ENCODE assay signal across 1 cellular context in the genomic region with DNA sequence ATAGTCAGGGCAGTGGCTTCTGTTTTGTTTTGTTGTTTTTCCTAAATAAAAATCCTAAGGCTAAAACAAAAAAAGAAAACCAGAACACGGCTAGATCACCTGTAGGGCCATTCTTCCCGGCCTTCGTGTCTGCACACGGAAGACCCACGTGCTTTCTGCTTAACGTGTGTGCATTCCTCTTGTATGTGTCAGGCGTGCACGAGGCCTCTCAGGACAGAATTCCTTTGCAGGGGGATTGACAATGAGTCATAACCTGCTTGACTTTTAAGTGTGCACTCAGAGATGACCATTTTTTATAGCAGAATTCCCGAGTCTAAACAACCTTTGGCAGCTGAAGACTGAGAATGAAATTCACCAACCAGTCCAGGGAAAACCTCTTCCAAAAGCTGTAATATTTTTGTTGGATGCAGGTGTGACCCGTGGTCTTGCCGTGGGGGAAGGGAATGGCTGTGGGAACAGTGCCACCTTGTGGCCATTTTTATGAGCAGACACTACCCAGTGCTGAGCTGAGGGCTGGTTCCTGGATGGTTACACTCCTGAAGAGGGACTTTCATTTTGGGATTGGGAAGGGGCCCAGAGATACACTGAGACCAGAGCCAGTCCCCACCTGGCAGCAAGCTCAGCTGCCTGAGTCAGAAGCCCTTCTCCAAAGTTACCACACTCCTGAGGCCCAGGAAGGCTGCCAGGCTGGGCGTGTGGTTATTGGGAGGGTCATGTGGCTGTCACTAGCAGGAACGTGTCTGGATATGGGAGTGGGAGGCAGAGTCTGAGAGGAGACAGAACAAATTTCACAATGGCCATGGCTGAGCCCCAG.
A peak's percentile ranks its signal among the peaks of the same experiment; 100 is the strongest.
TF ChIP-seq lines count a peak whose summit lies in the region.

No MANE protein-coding gene starts in this region.

TF ChIP-seq in K562, 482 proteins besides CTCF, POLR2A, EP300 and RAD21 (continued from another document and continues in another):
- TF ChIP-seq MAZ (CRISPR knock-in tag; conservative IDR thresholded peaks at IDR 0.05 in 1 of 2, IDR thresholded peaks at IDR 0.05 in 1 of 2) (0 out of 4 replicates have a peak, but pooled peaks have one; percentile 28 to 48), SMARCE1 (IDR thresholded peaks at IDR 0.05) (0 out of 2 replicates have a peak, but pooled peaks have one; percentile 32), JUND (IDR thresholded peaks at IDR 0.05; ENCODE audit: borderline replicate concordance, low read depth, low read length) (peak; percentile 68), JUND (tag; IDR thresholded peaks at IDR 0.05; ENCODE audit: borderline replicate concordance, low read depth, low read length) (peak; percentile 76; the same call in 1 of the 3 replicates), SOX6 (IDR thresholded peaks at IDR 0.05) (no peak), MYC (IDR thresholded peaks at IDR 0.05; ENCODE audit: low read depth, low read length) (peak; percentile 39; the same call in 1 of the 2 replicates), MYC (CRISPR knock-in tag; IDR thresholded peaks at IDR 0.05; ENCODE audit: borderline replicate concordance, low read depth) (no peak), KAT7 (CRISPR knock-in tag; IDR thresholded peaks at IDR 0.05; ENCODE audit: borderline replicate concordance) (no peak), CHD2 (IDR thresholded peaks at IDR 0.05; ENCODE audit: low read depth, low read length) (0 out of 2 replicates have a peak, but pooled peaks have one; percentile 38), DPF2 (IDR thresholded peaks at IDR 0.05) (peak; percentile 46; the same call in 1 of the 2 replicates), XRCC5 (IDR thresholded peaks at IDR 0.05; ENCODE audit: low read depth, low read length) (0 out of 2 replicates have a peak, but pooled peaks have one; percentile 60), ZNF23 (CRISPR knock-in tag; IDR thresholded peaks at IDR 0.05) (no peak), RCOR1 (IDR thresholded peaks at IDR 0.05; ENCODE audit: borderline replicate concordance in 1 of 2, low read depth in 2 of 2, low read length in 2 of 2) (0 out of 4 replicates have a peak, but pooled peaks of 1 of the 2 experiments have one; percentile 37), JUNB (CRISPR knock-in tag; conservative IDR thresholded peaks at IDR 0.05) (peak; percentile 60; the same call in 1 of the 2 replicates), ARHGAP35 (IDR thresholded peaks at IDR 0.05; ENCODE audit: partially characterized antibody) (no peak), DMBX1 (CRISPR knock-in tag; IDR thresholded peaks at IDR 0.05; ENCODE audit: borderline replicate concordance) (peak; percentile 74; the same call in 1 of the 2 replicates), CREM (IDR thresholded peaks at IDR 0.05; ENCODE audit: low read depth) (peak; percentile 35; the same call in 1 of the 2 replicates), FOXP1 (CRISPR knock-in tag; IDR thresholded peaks at IDR 0.05) (no peak), BHLHE40 (IDR thresholded peaks at IDR 0.05; ENCODE audit: low read length) (peak; percentile 66), SMARCA4 (IDR thresholded peaks at IDR 0.05) (peak; percentile 39; the same call in 1 of the 2 replicates), RB1 (IDR thresholded peaks at IDR 0.05; ENCODE audit: low read depth) (peak; percentile 33; the same call in 1 of the 2 replicates), LCOR (CRISPR knock-in tag; IDR thresholded peaks at IDR 0.05) (peak; percentile 55; the same call in 1 of the 2 replicates), ATF1 (CRISPR knock-in tag; IDR thresholded peaks at IDR 0.05) (no peak), ATF1 (tag; IDR thresholded peaks at IDR 0.05) (0 out of 2 replicates have a peak, but pooled peaks have one; percentile 13)
- TF ChIP-seq, protein P1, sequence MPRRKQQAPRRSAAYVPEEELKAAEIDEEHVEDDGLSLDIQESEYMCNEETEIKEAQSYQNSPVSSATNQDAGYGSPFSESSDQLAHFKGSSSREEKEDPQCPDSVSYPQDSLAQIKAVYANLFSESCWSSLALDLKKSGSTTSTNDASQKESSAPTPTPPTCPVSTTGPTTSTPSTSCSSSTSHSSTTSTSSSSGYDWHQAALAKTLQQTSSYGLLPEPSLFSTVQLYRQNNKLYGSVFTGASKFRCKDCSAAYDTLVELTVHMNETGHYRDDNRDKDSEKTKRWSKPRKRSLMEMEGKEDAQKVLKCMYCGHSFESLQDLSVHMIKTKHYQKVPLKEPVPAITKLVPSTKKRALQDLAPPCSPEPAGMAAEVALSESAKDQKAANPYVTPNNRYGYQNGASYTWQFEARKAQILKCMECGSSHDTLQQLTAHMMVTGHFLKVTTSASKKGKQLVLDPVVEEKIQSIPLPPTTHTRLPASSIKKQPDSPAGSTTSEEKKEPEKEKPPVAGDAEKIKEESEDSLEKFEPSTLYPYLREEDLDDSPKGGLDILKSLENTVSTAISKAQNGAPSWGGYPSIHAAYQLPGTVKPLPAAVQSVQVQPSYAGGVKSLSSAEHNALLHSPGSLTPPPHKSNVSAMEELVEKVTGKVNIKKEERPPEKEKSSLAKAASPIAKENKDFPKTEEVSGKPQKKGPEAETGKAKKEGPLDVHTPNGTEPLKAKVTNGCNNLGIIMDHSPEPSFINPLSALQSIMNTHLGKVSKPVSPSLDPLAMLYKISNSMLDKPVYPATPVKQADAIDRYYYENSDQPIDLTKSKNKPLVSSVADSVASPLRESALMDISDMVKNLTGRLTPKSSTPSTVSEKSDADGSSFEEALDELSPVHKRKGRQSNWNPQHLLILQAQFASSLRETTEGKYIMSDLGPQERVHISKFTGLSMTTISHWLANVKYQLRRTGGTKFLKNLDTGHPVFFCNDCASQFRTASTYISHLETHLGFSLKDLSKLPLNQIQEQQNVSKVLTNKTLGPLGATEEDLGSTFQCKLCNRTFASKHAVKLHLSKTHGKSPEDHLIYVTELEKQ (CRISPR knock-in tag; IDR thresholded peaks at IDR 0.05) = 0 out of 2 replicates have a peak, but pooled peaks have one; percentile 24
- TF ChIP-seq, protein P2, sequence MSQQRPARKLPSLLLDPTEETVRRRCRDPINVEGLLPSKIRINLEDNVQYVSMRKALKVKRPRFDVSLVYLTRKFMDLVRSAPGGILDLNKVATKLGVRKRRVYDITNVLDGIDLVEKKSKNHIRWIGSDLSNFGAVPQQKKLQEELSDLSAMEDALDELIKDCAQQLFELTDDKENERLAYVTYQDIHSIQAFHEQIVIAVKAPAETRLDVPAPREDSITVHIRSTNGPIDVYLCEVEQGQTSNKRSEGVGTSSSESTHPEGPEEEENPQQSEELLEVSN (IDR thresholded peaks at IDR 0.05; ENCODE audit: borderline replicate concordance in 1 of 2, extremely low read depth in 1 of 2, insufficient read depth in 1 of 2, insufficient read length in 1 of 2, low read depth in 1 of 2, low read length in 1 of 2, poor library complexity in 1 of 2, severe bottlenecking in 1 of 2) = peak in 1 of 2 experiments; percentile 84
- TF ChIP-seq, protein P3, sequence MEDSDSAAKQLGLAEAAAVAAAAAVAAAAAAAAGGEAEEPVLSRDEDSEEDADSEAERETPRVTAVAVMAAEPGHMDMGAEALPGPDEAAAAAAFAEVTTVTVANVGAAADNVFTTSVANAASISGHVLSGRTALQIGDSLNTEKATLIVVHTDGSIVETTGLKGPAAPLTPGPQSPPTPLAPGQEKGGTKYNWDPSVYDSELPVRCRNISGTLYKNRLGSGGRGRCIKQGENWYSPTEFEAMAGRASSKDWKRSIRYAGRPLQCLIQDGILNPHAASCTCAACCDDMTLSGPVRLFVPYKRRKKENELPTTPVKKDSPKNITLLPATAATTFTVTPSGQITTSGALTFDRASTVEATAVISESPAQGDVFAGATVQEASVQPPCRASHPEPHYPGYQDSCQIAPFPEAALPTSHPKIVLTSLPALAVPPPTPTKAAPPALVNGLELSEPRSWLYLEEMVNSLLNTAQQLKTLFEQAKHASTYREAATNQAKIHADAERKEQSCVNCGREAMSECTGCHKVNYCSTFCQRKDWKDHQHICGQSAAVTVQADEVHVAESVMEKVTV (CRISPR knock-in tag; IDR thresholded peaks at IDR 0.05) = peak; percentile 88
- TF ChIP-seq, protein P4, sequence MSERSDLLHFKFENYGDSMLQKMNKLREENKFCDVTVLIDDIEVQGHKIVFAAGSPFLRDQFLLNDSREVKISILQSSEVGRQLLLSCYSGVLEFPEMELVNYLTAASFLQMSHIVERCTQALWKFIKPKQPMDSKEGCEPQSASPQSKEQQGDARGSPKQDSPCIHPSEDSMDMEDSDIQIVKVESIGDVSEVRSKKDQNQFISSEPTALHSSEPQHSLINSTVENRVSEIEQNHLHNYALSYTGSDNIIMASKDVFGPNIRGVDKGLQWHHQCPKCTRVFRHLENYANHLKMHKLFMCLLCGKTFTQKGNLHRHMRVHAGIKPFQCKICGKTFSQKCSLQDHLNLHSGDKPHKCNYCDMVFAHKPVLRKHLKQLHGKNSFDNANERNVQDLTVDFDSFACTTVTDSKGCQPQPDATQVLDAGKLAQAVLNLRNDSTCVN (CRISPR knock-in tag; IDR thresholded peaks at IDR 0.05) = no peak
- TF ChIP-seq, protein P5, sequence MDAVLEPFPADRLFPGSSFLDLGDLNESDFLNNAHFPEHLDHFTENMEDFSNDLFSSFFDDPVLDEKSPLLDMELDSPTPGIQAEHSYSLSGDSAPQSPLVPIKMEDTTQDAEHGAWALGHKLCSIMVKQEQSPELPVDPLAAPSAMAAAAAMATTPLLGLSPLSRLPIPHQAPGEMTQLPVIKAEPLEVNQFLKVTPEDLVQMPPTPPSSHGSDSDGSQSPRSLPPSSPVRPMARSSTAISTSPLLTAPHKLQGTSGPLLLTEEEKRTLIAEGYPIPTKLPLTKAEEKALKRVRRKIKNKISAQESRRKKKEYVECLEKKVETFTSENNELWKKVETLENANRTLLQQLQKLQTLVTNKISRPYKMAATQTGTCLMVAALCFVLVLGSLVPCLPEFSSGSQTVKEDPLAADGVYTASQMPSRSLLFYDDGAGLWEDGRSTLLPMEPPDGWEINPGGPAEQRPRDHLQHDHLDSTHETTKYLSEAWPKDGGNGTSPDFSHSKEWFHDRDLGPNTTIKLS (IDR thresholded peaks at IDR 0.05; ENCODE audit: borderline replicate concordance, low read depth) = 0 out of 2 replicates have a peak, but pooled peaks have one; percentile 28
- TF ChIP-seq, protein P6, sequence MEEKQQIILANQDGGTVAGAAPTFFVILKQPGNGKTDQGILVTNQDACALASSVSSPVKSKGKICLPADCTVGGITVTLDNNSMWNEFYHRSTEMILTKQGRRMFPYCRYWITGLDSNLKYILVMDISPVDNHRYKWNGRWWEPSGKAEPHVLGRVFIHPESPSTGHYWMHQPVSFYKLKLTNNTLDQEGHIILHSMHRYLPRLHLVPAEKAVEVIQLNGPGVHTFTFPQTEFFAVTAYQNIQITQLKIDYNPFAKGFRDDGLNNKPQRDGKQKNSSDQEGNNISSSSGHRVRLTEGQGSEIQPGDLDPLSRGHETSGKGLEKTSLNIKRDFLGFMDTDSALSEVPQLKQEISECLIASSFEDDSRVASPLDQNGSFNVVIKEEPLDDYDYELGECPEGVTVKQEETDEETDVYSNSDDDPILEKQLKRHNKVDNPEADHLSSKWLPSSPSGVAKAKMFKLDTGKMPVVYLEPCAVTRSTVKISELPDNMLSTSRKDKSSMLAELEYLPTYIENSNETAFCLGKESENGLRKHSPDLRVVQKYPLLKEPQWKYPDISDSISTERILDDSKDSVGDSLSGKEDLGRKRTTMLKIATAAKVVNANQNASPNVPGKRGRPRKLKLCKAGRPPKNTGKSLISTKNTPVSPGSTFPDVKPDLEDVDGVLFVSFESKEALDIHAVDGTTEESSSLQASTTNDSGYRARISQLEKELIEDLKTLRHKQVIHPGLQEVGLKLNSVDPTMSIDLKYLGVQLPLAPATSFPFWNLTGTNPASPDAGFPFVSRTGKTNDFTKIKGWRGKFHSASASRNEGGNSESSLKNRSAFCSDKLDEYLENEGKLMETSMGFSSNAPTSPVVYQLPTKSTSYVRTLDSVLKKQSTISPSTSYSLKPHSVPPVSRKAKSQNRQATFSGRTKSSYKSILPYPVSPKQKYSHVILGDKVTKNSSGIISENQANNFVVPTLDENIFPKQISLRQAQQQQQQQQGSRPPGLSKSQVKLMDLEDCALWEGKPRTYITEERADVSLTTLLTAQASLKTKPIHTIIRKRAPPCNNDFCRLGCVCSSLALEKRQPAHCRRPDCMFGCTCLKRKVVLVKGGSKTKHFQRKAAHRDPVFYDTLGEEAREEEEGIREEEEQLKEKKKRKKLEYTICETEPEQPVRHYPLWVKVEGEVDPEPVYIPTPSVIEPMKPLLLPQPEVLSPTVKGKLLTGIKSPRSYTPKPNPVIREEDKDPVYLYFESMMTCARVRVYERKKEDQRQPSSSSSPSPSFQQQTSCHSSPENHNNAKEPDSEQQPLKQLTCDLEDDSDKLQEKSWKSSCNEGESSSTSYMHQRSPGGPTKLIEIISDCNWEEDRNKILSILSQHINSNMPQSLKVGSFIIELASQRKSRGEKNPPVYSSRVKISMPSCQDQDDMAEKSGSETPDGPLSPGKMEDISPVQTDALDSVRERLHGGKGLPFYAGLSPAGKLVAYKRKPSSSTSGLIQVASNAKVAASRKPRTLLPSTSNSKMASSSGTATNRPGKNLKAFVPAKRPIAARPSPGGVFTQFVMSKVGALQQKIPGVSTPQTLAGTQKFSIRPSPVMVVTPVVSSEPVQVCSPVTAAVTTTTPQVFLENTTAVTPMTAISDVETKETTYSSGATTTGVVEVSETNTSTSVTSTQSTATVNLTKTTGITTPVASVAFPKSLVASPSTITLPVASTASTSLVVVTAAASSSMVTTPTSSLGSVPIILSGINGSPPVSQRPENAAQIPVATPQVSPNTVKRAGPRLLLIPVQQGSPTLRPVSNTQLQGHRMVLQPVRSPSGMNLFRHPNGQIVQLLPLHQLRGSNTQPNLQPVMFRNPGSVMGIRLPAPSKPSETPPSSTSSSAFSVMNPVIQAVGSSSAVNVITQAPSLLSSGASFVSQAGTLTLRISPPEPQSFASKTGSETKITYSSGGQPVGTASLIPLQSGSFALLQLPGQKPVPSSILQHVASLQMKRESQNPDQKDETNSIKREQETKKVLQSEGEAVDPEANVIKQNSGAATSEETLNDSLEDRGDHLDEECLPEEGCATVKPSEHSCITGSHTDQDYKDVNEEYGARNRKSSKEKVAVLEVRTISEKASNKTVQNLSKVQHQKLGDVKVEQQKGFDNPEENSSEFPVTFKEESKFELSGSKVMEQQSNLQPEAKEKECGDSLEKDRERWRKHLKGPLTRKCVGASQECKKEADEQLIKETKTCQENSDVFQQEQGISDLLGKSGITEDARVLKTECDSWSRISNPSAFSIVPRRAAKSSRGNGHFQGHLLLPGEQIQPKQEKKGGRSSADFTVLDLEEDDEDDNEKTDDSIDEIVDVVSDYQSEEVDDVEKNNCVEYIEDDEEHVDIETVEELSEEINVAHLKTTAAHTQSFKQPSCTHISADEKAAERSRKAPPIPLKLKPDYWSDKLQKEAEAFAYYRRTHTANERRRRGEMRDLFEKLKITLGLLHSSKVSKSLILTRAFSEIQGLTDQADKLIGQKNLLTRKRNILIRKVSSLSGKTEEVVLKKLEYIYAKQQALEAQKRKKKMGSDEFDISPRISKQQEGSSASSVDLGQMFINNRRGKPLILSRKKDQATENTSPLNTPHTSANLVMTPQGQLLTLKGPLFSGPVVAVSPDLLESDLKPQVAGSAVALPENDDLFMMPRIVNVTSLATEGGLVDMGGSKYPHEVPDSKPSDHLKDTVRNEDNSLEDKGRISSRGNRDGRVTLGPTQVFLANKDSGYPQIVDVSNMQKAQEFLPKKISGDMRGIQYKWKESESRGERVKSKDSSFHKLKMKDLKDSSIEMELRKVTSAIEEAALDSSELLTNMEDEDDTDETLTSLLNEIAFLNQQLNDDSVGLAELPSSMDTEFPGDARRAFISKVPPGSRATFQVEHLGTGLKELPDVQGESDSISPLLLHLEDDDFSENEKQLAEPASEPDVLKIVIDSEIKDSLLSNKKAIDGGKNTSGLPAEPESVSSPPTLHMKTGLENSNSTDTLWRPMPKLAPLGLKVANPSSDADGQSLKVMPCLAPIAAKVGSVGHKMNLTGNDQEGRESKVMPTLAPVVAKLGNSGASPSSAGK (IDR thresholded peaks at IDR 0.05) = peak; percentile 94
- TF ChIP-seq, protein P7, sequence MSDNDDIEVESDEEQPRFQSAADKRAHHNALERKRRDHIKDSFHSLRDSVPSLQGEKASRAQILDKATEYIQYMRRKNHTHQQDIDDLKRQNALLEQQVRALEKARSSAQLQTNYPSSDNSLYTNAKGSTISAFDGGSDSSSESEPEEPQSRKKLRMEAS (CRISPR knock-in tag; IDR thresholded peaks at IDR 0.05) = peak; percentile 63; the same call in 1 of the 2 replicates
